Comparison of ENCODE assay signal across 8 cellular contexts in genomic region chr17:17496189-17497064, GRCh38. TPM values are rescaled to one million over a fixed set of nuclear protein-coding genes. Genes with fewer than 3 reads are reported as not detected.
DNase-seq lines count a peak whose midpoint lies in the region; ATAC-seq, FAIRE-seq and TF ChIP-seq lines count a peak whose summit lies in the region.

RASD1 (minus strand) TSS chr17:17496395; CDS start chr17:17496181, 214 bp downstream.

- H3K9me3 Mint-ChIP-seq in activated naive CD8-positive, alpha-beta T cell (ENCODE audit: low read depth), result no peaks in the 10 kb centered on the region

- TF ChIP-seq CTCF in pancreas (IDR thresholded peaks at IDR 0.05), result peak; percentile 95 to 98 (median 97)

- DNase-seq in COR-L47 (lab: John Stamatoyannopoulos, UW), result peak; percentile 55
- DNase-seq in Karpas-422, result peak; percentile 84
- DNase-seq in SK-N-MC (ENCODE audit: low read depth, low spot score), result no peak
- DNase-seq in Right ventricle myocardium inferior (ENCODE audit: missing footprints), result peak; percentile 96
- peak; percentile 88 to 98 (median 94) for DNase-seq in pancreas

- H3K4me1 ChIP-seq in Karpas-422 (ENCODE audit: low read length) (no peaks in the 10 kb centered on the region), pancreas (peaks cover 9 to 11% (median 9%) of the 10 kb centered on the region in 3 donors), thymus (ENCODE audit: control insufficient read depth, insufficient read depth, low read length) (peaks cover 10% of the 10 kb centered on the region)

- no peak for FAIRE-seq in pancreas (lab: Jason Lieb, UNC)

- H3K27me3 Mint-ChIP-seq in activated naive CD8-positive, alpha-beta T cell, result peaks cover 3% of the 10 kb centered on the region

- intact Hi-C loops in Right ventricle myocardium inferior (cut with DNase I), result loop anchor here (1.0 to 5.0 kb wide), 4 partner anchors 56 to 146 kb away; no protein-coding TSS in a partner anchor
- intact Hi-C loops in pancreas (cut with DNase I), result loop anchor here in 2 of 3 donors (5.0 to 10.0 kb wide), 4 partner anchors 66 to 148 kb away; no protein-coding TSS in a partner anchor

- H3K9ac ChIP-seq in Karpas-422 (ENCODE audit: low read length), result no peak within 1 kb of the TSS
- peak within 1 kb of the TSS; percentile 37 for H3K9ac ChIP-seq in SK-N-MC (ENCODE audit: insufficient read length)

- H3K9me2 ChIP-seq in Karpas-422 (replicated peaks; ENCODE audit: insufficient read depth, low read length), result no peaks in the 10 kb centered on the region

- H3K4me3 ChIP-seq in Karpas-422 (ENCODE audit: low read length) (no peak within 1 kb of the TSS), SK-N-MC (peak within 1 kb of the TSS; percentile 86), pancreas (peak within 1 kb of the TSS; percentile 40 to 61 (median 50)), thymus (ENCODE audit: low read length) (peak within 1 kb of the TSS; percentile 75)

- H3K79me2 ChIP-seq in Karpas-422 (ENCODE audit: low read length), result no peaks in the 10 kb centered on the region

- H3K4me3 Mint-ChIP-seq in activated naive CD8-positive, alpha-beta T cell, result peak within 1 kb of the TSS; percentile 83

- H3K36me3 Mint-ChIP-seq in activated naive CD8-positive, alpha-beta T cell, result peaks cover 4% of the 10 kb centered on the region

- no peak within 1 kb of the TSS for H3K4me2 ChIP-seq in Karpas-422 (ENCODE audit: low read depth, low read length, poor library complexity, severe bottlenecking)

- peaks cover 11% of the 10 kb centered on the region; the same call in 1 of the 2 replicates for H4K20me1 ChIP-seq in Karpas-422 (ENCODE audit: insufficient read depth, low read depth, low read length)

- no peaks in the 10 kb centered on the region for H3K36me3 ChIP-seq in Karpas-422 (ENCODE audit: insufficient read depth, low read length)
- no peaks in the 10 kb centered on the region; the same call in 1 of the 2 replicates for H3K36me3 ChIP-seq in SK-N-MC (ENCODE audit: insufficient read depth, low read length)
- H3K36me3 ChIP-seq in pancreas, result peaks cover 0 to 8% (median 0%) of the 10 kb centered on the region in 3 donors
- peaks cover 20% of the 10 kb centered on the region for H3K36me3 ChIP-seq in thymus (ENCODE audit: control insufficient read depth, insufficient read depth)

- no peaks in the 10 kb centered on the region for H3K9me3 ChIP-seq in Karpas-422 (ENCODE audit: low read length)
- no peaks in the 10 kb centered on the region for H3K9me3 ChIP-seq in SK-N-MC (ENCODE audit: low read depth, low read length)
- H3K9me3 ChIP-seq in pancreas, result no peaks in the 10 kb centered on the region
- H3K9me3 ChIP-seq in thymus (ENCODE audit: control insufficient read depth), result no peaks in the 10 kb centered on the region

- WGBS in pancreas, 2 donors, result 0% methylated on average over 68 to 93 of the region's 93 CpGs
- WGBS in thymus, result under 1% methylated on average over 93 of the region's 93 CpGs

- H3K27me3 ChIP-seq in Karpas-422 (ENCODE audit: low read length), result no peaks in the 10 kb centered on the region
- H3K27me3 ChIP-seq in pancreas, result no peaks in the 10 kb centered on the region
- H3K27me3 ChIP-seq in thymus (ENCODE audit: control insufficient read depth, insufficient read depth), result peaks cover 17% of the 10 kb centered on the region

- H3K4me1 Mint-ChIP-seq in activated naive CD8-positive, alpha-beta T cell (ENCODE audit: low read depth), result peaks cover 15% of the 10 kb centered on the region

- H3K27ac Mint-ChIP-seq in activated naive CD8-positive, alpha-beta T cell, result peak within 1 kb of the TSS; percentile 12

- ATAC-seq in GM21529 (IDR thresholded peaks at IDR 0.05; ENCODE audit: unreplicated experiment), result peak; percentile 56
- ATAC-seq in Right ventricle myocardium inferior, result peak; percentile 90
- peak; percentile 91 to 94 (median 93) for ATAC-seq in pancreas

- no peak within 1 kb of the TSS for H3K27ac ChIP-seq in Karpas-422 (ENCODE audit: low read length)
- no peak within 1 kb of the TSS for H3K27ac ChIP-seq in SK-N-MC
- peak within 1 kb of the TSS; percentile 62 to 80 (median 70) for H3K27ac ChIP-seq in pancreas
- peak within 1 kb of the TSS; percentile 72 for H3K27ac ChIP-seq in thymus (ENCODE audit: low read depth)

- no peak within 1 kb of the TSS for H2AFZ ChIP-seq in Karpas-422 (ENCODE audit: low read length)

RNA-seq across cellular contexts. Expression of gene RASD1, which starts in this region (rescaled TPM):
- not detected in 2 replicates for total RNA-seq in Karpas-422 (2014; rRNA removed; shearing (Covaris generic); ENCODE audit: low replicate concordance)
- total RNA-seq in Right ventricle myocardium inferior (45.3 TPM), pancreas (10 to 100 TPM in 3 of 6 donors, 1 to 10 TPM in 3; 4.9 to 30.7 (median 10.6) TPM)
- polyA plus RNA-seq in pancreas (100 to 1,000 TPM in 1 of 2 donors, 10 to 100 TPM in 1; 40.6 to 129 TPM), thymus (12.1 TPM)

Comparison
In these comparisons a context has a peak if more than half of its experiments do, and no peak if none do; other contexts are left out.
1. Peak in DNase-seq in Karpas-422; RNA of the gene not detected or under 1 TPM.
2. H3K27ac ChIP-seq: peak in pancreas (4 of 4) and thymus (single experiment); none in Karpas-422 (single experiment) and SK-N-MC (single experiment).
3. Peak in every context shown above with its lines, with median percentiles within 50 percentile points of each other: ATAC-seq.